Comparison of ENCODE assay signal across 8 cellular contexts in the genomic region with DNA sequence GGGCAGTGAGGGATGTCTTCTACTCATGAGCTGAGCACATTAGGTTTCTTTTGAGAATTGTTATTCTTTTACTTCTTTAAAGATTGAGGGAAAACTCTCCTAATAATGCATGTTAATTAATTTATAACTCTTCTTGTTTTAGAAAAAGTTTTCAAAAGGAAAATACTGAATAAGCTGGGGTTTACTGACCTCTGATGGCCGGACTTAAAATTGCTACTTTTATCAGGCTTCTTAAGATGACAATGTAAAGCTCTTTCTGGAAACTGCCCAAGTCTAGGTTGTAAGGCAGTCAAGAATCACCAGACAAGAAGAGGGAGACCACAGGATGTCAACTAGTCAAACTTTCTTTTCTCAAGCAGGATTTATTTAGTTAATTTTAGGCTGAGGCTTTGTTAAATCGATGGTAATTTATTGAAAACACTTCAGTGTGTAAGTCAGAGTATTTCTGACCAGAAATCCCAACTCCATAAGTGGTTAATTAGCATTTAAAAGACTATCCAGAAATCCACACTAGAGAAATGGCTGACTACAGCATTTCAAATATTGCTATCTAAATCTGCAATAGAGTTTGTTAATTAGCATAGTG.
DNase-seq lines count a peak whose midpoint lies in the region; ATAC-seq, FAIRE-seq and TF ChIP-seq lines count a peak whose summit lies in the region.

No MANE protein-coding gene starts in this region.

- no peak overlapping the region for H3K27ac Mint-ChIP-seq in activated T-cell treated with anti-CD3 and anti-CD28 coated beads, Interleukin-2, amount 50 U/mL, for 72 hours

- no peaks in the 10 kb centered on the region for H3K4me1 Mint-ChIP-seq in activated T-cell treated with anti-CD3 and anti-CD28 coated beads, Interleukin-2, amount 50 U/mL, for 72 hours (ENCODE audit: low read depth)

- no peak overlapping the region for H3K4me3 Mint-ChIP-seq in activated T-cell treated with anti-CD3 and anti-CD28 coated beads, Interleukin-2, amount 50 U/mL, for 72 hours

- no peaks in the 10 kb centered on the region for H3K9me3 Mint-ChIP-seq in activated T-cell treated with anti-CD3 and anti-CD28 coated beads, Interleukin-2, amount 50 U/mL, for 72 hours

- H3K27me3 ChIP-seq in breast epithelium (no peaks in the 10 kb centered on the region), suprapubic skin (no peaks in the 10 kb centered on the region)

- no peak for ATAC-seq in activated T-cell treated with anti-CD3 and anti-CD28 coated beads, Interleukin-2, amount 50 U/mL, for 72 hours (replicated peaks in 1 of 2)
- no peak for ATAC-seq in GM18502 (IDR thresholded peaks at IDR 0.05; ENCODE audit: poor library complexity, unreplicated experiment)

- TF ChIP-seq EP300 in suprapubic skin (IDR thresholded peaks at IDR 0.05) = no peak

- TF ChIP-seq CTCF in breast epithelium (IDR thresholded peaks at IDR 0.05) (peak in 2 of 3 donors; percentile 12 to 41), suprapubic skin (IDR thresholded peaks at IDR 0.05) (no peak)

- H3K27ac ChIP-seq in breast epithelium = no peak overlapping the region
- no peak overlapping the region for H3K27ac ChIP-seq in suprapubic skin

- H3K27me3 Mint-ChIP-seq in activated T-cell treated with anti-CD3 and anti-CD28 coated beads, Interleukin-2, amount 50 U/mL, for 72 hours (ENCODE audit: low read depth) = peaks cover 12% of the 10 kb centered on the region

- WGBS in suprapubic skin = 6% methylated on average over 2 of the region's 2 CpGs

- H3K4me1 ChIP-seq in breast epithelium (no peaks in the 10 kb centered on the region), suprapubic skin (no peaks in the 10 kb centered on the region)

- H3K36me3 ChIP-seq in breast epithelium = no peaks in the 10 kb centered on the region
- H3K36me3 ChIP-seq in suprapubic skin = no peaks in the 10 kb centered on the region

- peak; percentile 91 for FAIRE-seq in H54 (lab: Jason Lieb, UNC)

- no peaks in the 10 kb centered on the region for H3K36me3 Mint-ChIP-seq in activated T-cell treated with anti-CD3 and anti-CD28 coated beads, Interleukin-2, amount 50 U/mL, for 72 hours (ENCODE audit: insufficient read depth in 2 of 2)

- intact Hi-C loops in breast epithelium (cut with DNase I; ENCODE audit: low total_unique reads) = no loop called here

- DNase-seq in COR-L47 (lab: John Stamatoyannopoulos, UW) (peak; percentile 44), H54 (ENCODE audit: insufficient read length, low spot score) (no peak), NCI-H460 (ENCODE audit: extremely low read depth, low read depth) (peak; percentile 58), breast epithelium (ENCODE audit: low spot score in 2 of 2) (no peak), midbrain (lab: John Stamatoyannopoulos, UW) (peak; percentile 37), suprapubic skin (ENCODE audit: low spot score in 2 of 2) (no peak)
- no peak for DNase-seq in activated T-cell treated with anti-CD3 and anti-CD28 coated beads, Interleukin-2, amount 50 U/mL, for 72 hours

- H3K9me3 ChIP-seq in breast epithelium (no peaks in the 10 kb centered on the region), suprapubic skin (no peaks in the 10 kb centered on the region)

- TF ChIP-seq POLR2A in H54 (IDR thresholded peaks at IDR 0.05; ENCODE audit: low read depth, low read length) = no peak
- no peak for TF ChIP-seq POLR2A in breast epithelium (IDR thresholded peaks at IDR 0.05)
- TF ChIP-seq POLR2A in suprapubic skin (IDR thresholded peaks at IDR 0.05) = no peak

- H3K4me3 ChIP-seq in breast epithelium (no peak overlapping the region), suprapubic skin (no peak overlapping the region)

Comparison
In these comparisons a context has a peak if more than half of its experiments do, and no peak if none do; other contexts are left out.
1. DNase-seq: peak in COR-L47 (single experiment), NCI-H460 (single experiment) and midbrain (single experiment); none in H54 (single experiment), breast epithelium (0 of 2), activated T-cell treated with anti-CD3 and anti-CD28 coated beads, Interleukin-2, amount 50 U/mL, for 72 hours (0 of 2) and suprapubic skin (0 of 2).
2. CTCF ChIP-seq: peak in breast epithelium (2 of 3); none in suprapubic skin (0 of 2).